ENCODE assay signal across 29 cellular contexts in genomic region chr11:68698993-68699392, GRCh38. TPM values are rescaled to one million over a fixed set of nuclear protein-coding genes. Genes with fewer than 3 reads are reported as not detected.
"Had no signal": no experiment of that assay in that cellular context is flagged by ENCODE, and none has a peak within 500 bp of the region (broad histone marks: within the 10 kb centered on the region; RNA-seq: fewer than 3 reads in every experiment).

No MANE protein-coding gene starts in this region.

- FAIRE-seq: urothelium cell line had no signal

- H3K36me3 Mint-ChIP-seq: stimulated activated effector memory CD8-positive, alpha-beta T cell treated with anti-CD3 and anti-CD28 coated beads, Interleukin-12 subunit alpha, Interleukin-12 subunit beta, amount 100 ng/mL, for 72 hours; stimulated activated memory B cell treated with anti-CD40 and anti-IgM and Interleukin-4, amounts not matched to agents 10 μg/mL and 1 μg/mL and 100 μg/mL, for 72 hours; type B pancreatic cell had no signal

- DNase-seq: stimulated activated CD4-positive, alpha-beta T cell treated with anti-CD3 and anti-CD28 coated beads, Interleukin-2, amount 100 ng/mL, for 48 hours; stimulated activated CD4-positive, alpha-beta T cell treated with anti-CD3 and anti-CD28 coated beads, Interleukin-4, amount 100 ng/mL, for 1 hour; stimulated activated CD4-positive, alpha-beta T cell treated with anti-CD3 and anti-CD28 coated beads, Interleukin-4, amount 100 ng/mL, for 24 hours; stimulated activated CD4-positive, alpha-beta T cell treated with anti-CD3 and anti-CD28 coated beads, Interleukin-4, amount 100 ng/mL, for 4 hours; stimulated activated CD8-positive, alpha-beta memory T cell treated with anti-CD3 and anti-CD28 coated beads, Interleukin-4, amount 100 ng/mL, for 48 hours; stimulated activated naive B cell treated with anti-CD40 and anti-IgM and Interleukin-4, amounts not matched to agents 10 μg/mL and 1 μg/mL and 100 μg/mL, for 72 hours; stimulated activated naive CD4-positive, alpha-beta T cell; stimulated activated naive CD4-positive, alpha-beta T cell treated with Interleukin-2 at 50 U/mL for 16 hours; stimulated activated naive CD8-positive, alpha-beta T cell treated with anti-CD3 and anti-CD28 coated beads, Interleukin-15, amount 100 ng/mL, for 72 hours; stimulated activated naive CD8-positive, alpha-beta T cell treated with anti-CD3 and anti-CD28 coated beads, Interleukin-15, Interleukin-2, amounts not matched to agents 100 U/mL and 50 U/mL, for 24 hours; stomach; substantia nigra; testis; thyroid gland; tibial artery; transverse colon; trophoblast cell; upper lobe of left lung; upper lobe of right lung; uterus had no signal

- H3K9me3 ChIP-seq: suprapubic skin, testis, thyroid gland, upper lobe of right lung, vagina had no signal

- H3K4me1 ChIP-seq: stomach, suprapubic skin, testis, thyroid gland, tibial artery, tibial nerve, transverse colon, upper lobe of left lung, upper lobe of right lung, uterus, vagina had no signal

- H3K9me3 Mint-ChIP-seq: type B pancreatic cell had no signal

- H3K36me3 ChIP-seq: stomach, suprapubic skin, thoracic aorta, thyroid gland, tibial artery, tibial nerve, transverse colon, upper lobe of left lung, upper lobe of right lung, uterus, vagina had no signal

- H3K27me3 ChIP-seq: testis, thyroid gland, upper lobe of left lung, vagina had no signal

- H3K4me3 ChIP-seq: stomach, suprapubic skin, testis, thoracic aorta, thyroid gland, tibial artery, tibial nerve, transverse colon, upper lobe of left lung, upper lobe of right lung, uterus, vagina had no signal

- H3K27ac Mint-ChIP-seq: stimulated activated effector memory CD8-positive, alpha-beta T cell treated with anti-CD3 and anti-CD28 coated beads, Interleukin-12 subunit alpha, Interleukin-12 subunit beta, amount 100 ng/mL, for 72 hours; stimulated activated memory B cell treated with anti-CD40 and anti-IgM and Interleukin-4, amounts not matched to agents 10 μg/mL and 1 μg/mL and 100 μg/mL, for 72 hours; stimulated activated naive B cell treated with anti-CD40 and anti-IgM and Interleukin-4, amounts not matched to agents 10 μg/mL and 1 μg/mL and 100 μg/mL, for 72 hours; stimulated activated naive CD8-positive, alpha-beta T cell treated with anti-CD3 and anti-CD28 coated beads, Interleukin-15, amount 100 ng/mL, for 72 hours; stimulated activated naive CD8-positive, alpha-beta T cell treated with anti-CD3 and anti-CD28 coated beads, Interleukin-15, Interleukin-2, amounts not matched to agents 100 ng/mL and 50 ng/mL, for 24 hours; type B pancreatic cell had no signal

- H3K27ac ChIP-seq: stomach, suprapubic skin, testis, thoracic aorta, thyroid gland, tibial artery, tibial nerve, transverse colon, upper lobe of left lung, upper lobe of right lung, uterus, vagina had no signal

- H3K4me3 Mint-ChIP-seq: stimulated activated effector memory CD8-positive, alpha-beta T cell treated with anti-CD3 and anti-CD28 coated beads, Interleukin-12 subunit alpha, Interleukin-12 subunit beta, amount 100 ng/mL, for 72 hours; stimulated activated memory B cell treated with anti-CD40 and anti-IgM and Interleukin-4, amounts not matched to agents 10 μg/mL and 1 μg/mL and 100 μg/mL, for 72 hours; stimulated activated naive B cell treated with anti-CD40 and anti-IgM and Interleukin-4, amounts not matched to agents 10 μg/mL and 1 μg/mL and 100 μg/mL, for 72 hours; stimulated activated naive CD8-positive, alpha-beta T cell treated with anti-CD3 and anti-CD28 coated beads, Interleukin-15, amount 100 ng/mL, for 72 hours; stimulated activated naive CD8-positive, alpha-beta T cell treated with anti-CD3 and anti-CD28 coated beads, Interleukin-15, Interleukin-2, amounts not matched to agents 100 ng/mL and 50 ng/mL, for 24 hours; type B pancreatic cell had no signal

- ATAC-seq: stimulated activated effector memory CD8-positive, alpha-beta T cell treated with anti-CD3 and anti-CD28 coated beads, Interleukin-12 subunit alpha, Interleukin-12 subunit beta, amount 100 ng/mL, for 72 hours; stimulated activated memory B cell treated with anti-CD40 and anti-IgM and Interleukin-4, amounts not matched to agents 10 μg/mL and 1 μg/mL and 100 μg/mL, for 72 hours; stimulated activated naive B cell treated with anti-CD40 and anti-IgM and Interleukin-4, amounts not matched to agents 10 μg/mL and 1 μg/mL and 100 μg/mL, for 72 hours; stimulated activated naive CD8-positive, alpha-beta T cell treated with anti-CD3 and anti-CD28 coated beads, Interleukin-15, amount 100 ng/mL, for 72 hours; stimulated activated naive CD8-positive, alpha-beta T cell treated with anti-CD3 and anti-CD28 coated beads, Interleukin-15, Interleukin-2, amounts not matched to agents 100 U/mL and 50 U/mL, for 24 hours; upper lobe of right lung had no signal

- H3K4me1 Mint-ChIP-seq: stimulated activated effector memory CD8-positive, alpha-beta T cell treated with anti-CD3 and anti-CD28 coated beads, Interleukin-12 subunit alpha, Interleukin-12 subunit beta, amount 100 ng/mL, for 72 hours; stimulated activated memory B cell treated with anti-CD40 and anti-IgM and Interleukin-4, amounts not matched to agents 10 μg/mL and 1 μg/mL and 100 μg/mL, for 72 hours; stimulated activated naive B cell treated with anti-CD40 and anti-IgM and Interleukin-4, amounts not matched to agents 10 μg/mL and 1 μg/mL and 100 μg/mL, for 72 hours; stimulated activated naive CD8-positive, alpha-beta T cell treated with anti-CD3 and anti-CD28 coated beads, Interleukin-15, amount 100 ng/mL, for 72 hours had no signal

RNA-seq across cellular contexts. Expression of gene GAL, which starts 14.6 kb away (rescaled TPM):
- total RNA-seq: thoracic aorta, upper lobe of right lung had no signal
